ENCODE assay signal across 8 cellular contexts in genomic region chr16:1770328-1771071, GRCh38. TPM values are rescaled to one million over a fixed set of nuclear protein-coding genes. Genes with fewer than 3 reads are reported as not detected.
DNase-seq lines count a peak whose midpoint lies in the region; ATAC-seq and TF ChIP-seq lines count a peak whose summit lies in the region.

No MANE protein-coding gene starts in this region.

- peaks cover 21% of the 10 kb centered on the region for H3K4me1 ChIP-seq in CD8-positive, alpha-beta memory T cell (ENCODE audit: insufficient read depth, low read length)
- H3K4me1 ChIP-seq in duodenal mucosa (ENCODE audit: control insufficient read depth in 1 of 2, insufficient read depth in 2 of 2, low read length in 2 of 2): peaks cover 12 to 31% of the 10 kb centered on the region in 2 donors
- peaks cover 0 to 24% of the 10 kb centered on the region in 2 donors for H3K4me1 ChIP-seq in lung (ENCODE audit: control insufficient read depth in 2 of 2, insufficient read depth in 2 of 2, low read length in 2 of 2)

- H3K9me3 Mint-ChIP-seq in CD8-positive, alpha-beta memory T cell: no peaks in the 10 kb centered on the region
- H3K9me3 Mint-ChIP-seq in activated CD4-positive, alpha-beta T cell treated with anti-CD3 and anti-CD28 coated beads, Interleukin-2, amount 10 ng/mL, durations not matched to agents 24 days and 14 days: no peaks in the 10 kb centered on the region

- no peak for ATAC-seq in lung (ENCODE audit: insufficient read depth, low FRiP score)
- no peak for ATAC-seq in GM18861 (IDR thresholded peaks at IDR 0.05; ENCODE audit: unreplicated experiment)

- peaks cover 7% of the 10 kb centered on the region for H3K36me3 ChIP-seq in CD8-positive, alpha-beta memory T cell (ENCODE audit: insufficient read depth, low read length)
- H3K36me3 ChIP-seq in duodenal mucosa (ENCODE audit: control insufficient read depth in 1 of 2, insufficient read depth in 2 of 2, low read length in 2 of 2) (peaks cover 2 to 36% of the 10 kb centered on the region in 2 donors), lung (ENCODE audit: control insufficient read depth in 2 of 2, insufficient read depth in 2 of 2, low read length in 2 of 2) (peaks cover 6 to 40% of the 10 kb centered on the region in 2 donors)

- H3K36me3 Mint-ChIP-seq in CD8-positive, alpha-beta memory T cell: peaks cover 0 to 38% (median 0%) of the 10 kb centered on the region in 3 donors
- peaks cover 24% of the 10 kb centered on the region for H3K36me3 Mint-ChIP-seq in activated CD4-positive, alpha-beta T cell treated with anti-CD3 and anti-CD28 coated beads, Interleukin-2, amount 10 ng/mL, durations not matched to agents 24 days and 14 days (ENCODE audit: low read depth)

- intact Hi-C loops in activated CD4-positive, alpha-beta T cell treated with anti-CD3 and anti-CD28 coated beads, Interleukin-2, amount 10 ng/mL, durations not matched to agents 24 days and 14 days (cut with micrococcal nuclease): loop anchor here (1.0 to 5.0 kb wide), 5 partner anchors 54 to 295 kb away; partner anchors contain the start of genes CLCN7, MAPK8IP3 and MSRB1

- POLR2A ChIA-PET in CD8-positive, alpha-beta memory T cell (lab: Charles Lee): interaction anchor here (0.5 to 4.0 kb wide), 5 partner anchors 12 to 1088 kb away, joined by 3 to 52 read pairs (median 5); partner anchors contain the start of genes MAPK8IP3, NUBP2 and SPSB3

- H3K9me3 ChIP-seq in CD8-positive, alpha-beta memory T cell (ENCODE audit: low read length): no peaks in the 10 kb centered on the region
- H3K9me3 ChIP-seq in duodenal mucosa (ENCODE audit: control insufficient read depth in 1 of 2, low read length in 2 of 2): no peaks in the 10 kb centered on the region
- no peaks in the 10 kb centered on the region for H3K9me3 ChIP-seq in lung (ENCODE audit: control insufficient read depth in 2 of 2, insufficient read depth in 1 of 2, low read length in 1 of 2)

- H3K27ac Mint-ChIP-seq in CD8-positive, alpha-beta memory T cell: peak overlapping the region in 4 of 8 donors; percentile 50 to 86 (median 65)
- peak overlapping the region; percentile 74 for H3K27ac Mint-ChIP-seq in activated CD4-positive, alpha-beta T cell treated with anti-CD3 and anti-CD28 coated beads, Interleukin-2, amount 10 ng/mL, durations not matched to agents 24 days and 14 days

- H3K4me3 ChIP-seq in CD8-positive, alpha-beta memory T cell (ENCODE audit: low read length): peak overlapping the region; percentile 96
- H3K4me3 ChIP-seq in NB4 (ENCODE audit: low read depth, low read length) (peak overlapping the region; percentile 32), duodenal mucosa (ENCODE audit: low read depth in 1 of 2, low read length in 2 of 2) (peak overlapping the region; percentile 77 to 91), lung (peak overlapping the region; percentile 72)

- no peaks in the 10 kb centered on the region for H3K27me3 ChIP-seq in CD8-positive, alpha-beta memory T cell (ENCODE audit: insufficient read depth, low read length, poor library complexity, severe bottlenecking)
- H3K27me3 ChIP-seq in duodenal mucosa (ENCODE audit: control insufficient read depth in 1 of 2, insufficient read depth in 2 of 2, low read length in 2 of 2) (no peaks in the 10 kb centered on the region), lung (ENCODE audit: control insufficient read depth, insufficient read depth) (no peaks in the 10 kb centered on the region)

- TF ChIP-seq POLR2A in NB4 (IDR thresholded peaks at IDR 0.05; ENCODE audit: extremely low read depth, insufficient read length): no peak

- no peak overlapping the region for H3K27ac ChIP-seq in CD8-positive, alpha-beta memory T cell (ENCODE audit: low read depth, low read length)
- H3K27ac ChIP-seq in duodenal mucosa (ENCODE audit: low read depth, low read length): peak overlapping the region; percentile 42
- H3K27ac ChIP-seq in lung (ENCODE audit: low read depth in 1 of 2, low read length in 1 of 2): peak overlapping the region; percentile 17 to 68

- H3K9ac ChIP-seq in duodenal mucosa (ENCODE audit: low read depth in 1 of 2, low read length in 2 of 2): peak overlapping the region; percentile 57 to 59

- peak overlapping the region; percentile 73 to 98 (median 84) for H3K4me3 Mint-ChIP-seq in CD8-positive, alpha-beta memory T cell
- peak overlapping the region; percentile 93 for H3K4me3 Mint-ChIP-seq in activated CD4-positive, alpha-beta T cell treated with anti-CD3 and anti-CD28 coated beads, Interleukin-2, amount 10 ng/mL, durations not matched to agents 24 days and 14 days

- CTCF ChIA-PET in CD8-positive, alpha-beta memory T cell (lab: Charles Lee): interaction anchor here (1.6 to 1.8 kb wide), 2 partner anchors 12 to 65 kb away, joined by 4 to 6 read pairs; partner anchors contain the start of genes MAPK8IP3, NUBP2 and SPSB3

- TF ChIP-seq CTCF in NB4 (IDR thresholded peaks at IDR 0.05; ENCODE audit: low read depth, low read length) (no peak), lung (IDR thresholded peaks at IDR 0.05; ENCODE audit: control extremely low read depth, extremely low read depth) (no peak)

- 13 to 27% methylated on average over 61 to 69 of the region's 69 CpGs for WGBS in lung, 2 donors

- peak in 4 of 5 donors; percentile 41 to 66 (median 50) for DNase-seq in CD8-positive, alpha-beta memory T cell
- DNase-seq in NB4 (ENCODE audit: low read depth) (no peak), lung (ENCODE audit: low spot score) (peak; percentile 59), glomerular visceral epithelial cell (ENCODE audit: extremely low spot score) (no peak)
- peak; percentile 83 for DNase-seq in activated CD4-positive, alpha-beta T cell treated with anti-CD3 and anti-CD28 coated beads, Interleukin-2, amount 10 ng/mL, durations not matched to agents 24 days and 14 days
- peak; percentile 49 for DNase-seq in stimulated activated CD8-positive, alpha-beta memory T cell treated with anti-CD3 and anti-CD28 coated beads, Interleukin-4, amount 100 ng/mL, for 24 hours (ENCODE audit: low read depth)

- H3K27me3 Mint-ChIP-seq in CD8-positive, alpha-beta memory T cell: no peaks in the 10 kb centered on the region
- no peaks in the 10 kb centered on the region for H3K27me3 Mint-ChIP-seq in activated CD4-positive, alpha-beta T cell treated with anti-CD3 and anti-CD28 coated beads, Interleukin-2, amount 10 ng/mL, durations not matched to agents 24 days and 14 days

- H3K4me1 Mint-ChIP-seq in CD8-positive, alpha-beta memory T cell: peaks cover 8 to 30% (median 18%) of the 10 kb centered on the region in 3 donors
- peaks cover 10% of the 10 kb centered on the region for H3K4me1 Mint-ChIP-seq in activated CD4-positive, alpha-beta T cell treated with anti-CD3 and anti-CD28 coated beads, Interleukin-2, amount 10 ng/mL, durations not matched to agents 24 days and 14 days

RNA-seq across cellular contexts. Expression of gene NME3, which starts 0.8 kb away (rescaled TPM):
- total RNA-seq in CD8-positive, alpha-beta memory T cell: 10 to 100 TPM; 33.5 to 36.5 TPM
- 71.4 TPM for polyA plus RNA-seq in CD8-positive, alpha-beta memory T cell
- 46.3 and 50.0 TPM in 2 replicates for total RNA-seq in activated CD4-positive, alpha-beta T cell treated with anti-CD3 and anti-CD28 coated beads, Interleukin-2, amount 10 ng/mL, durations not matched to agents 24 days and 14 days
- 10 to 100 TPM; 25.1 to 66.1 TPM for total RNA-seq in lung
- polyA plus RNA-seq in lung: 100 to 1,000 TPM in 1 of 2 donors, 10 to 100 TPM in 1; 67.6 to 197 TPM

RNA-seq across cellular contexts. Expression of gene EME2, which starts 2.1 kb away (rescaled TPM):
- total RNA-seq in CD8-positive, alpha-beta memory T cell: 10 to 100 TPM; 21.0 to 21.6 TPM
- 1.6 TPM for polyA plus RNA-seq in CD8-positive, alpha-beta memory T cell
- 28.2 and 30.0 TPM in 2 replicates for total RNA-seq in activated CD4-positive, alpha-beta T cell treated with anti-CD3 and anti-CD28 coated beads, Interleukin-2, amount 10 ng/mL, durations not matched to agents 24 days and 14 days
- total RNA-seq in lung: 10 to 100 TPM; 10.0 to 30.2 TPM
- 1 to 10 TPM; 8.6 to 9.5 TPM for polyA plus RNA-seq in lung

RNA-seq across cellular contexts. Expression of gene MRPS34, which starts 2.4 kb away (rescaled TPM):
- 100 to 1,000 TPM; 172 to 176 TPM for total RNA-seq in CD8-positive, alpha-beta memory T cell
- 155 TPM for polyA plus RNA-seq in CD8-positive, alpha-beta memory T cell
- 201 and 207 TPM in 2 replicates for total RNA-seq in activated CD4-positive, alpha-beta T cell treated with anti-CD3 and anti-CD28 coated beads, Interleukin-2, amount 10 ng/mL, durations not matched to agents 24 days and 14 days
- 10 to 100 TPM; 40.1 to 90.7 TPM for total RNA-seq in lung
- 100 to 1,000 TPM; 110 TPM for polyA plus RNA-seq in lung

RNA-seq across cellular contexts. Expression of gene SPSB3, which starts 11.9 kb away (rescaled TPM):
- total RNA-seq in CD8-positive, alpha-beta memory T cell: 10 to 100 TPM; 30.6 to 31.5 TPM
- 63.9 TPM for polyA plus RNA-seq in CD8-positive, alpha-beta memory T cell
- total RNA-seq in activated CD4-positive, alpha-beta T cell treated with anti-CD3 and anti-CD28 coated beads, Interleukin-2, amount 10 ng/mL, durations not matched to agents 24 days and 14 days: 24.6 and 24.9 TPM in 2 replicates
- 10 to 100 TPM; 39.8 to 55.3 TPM for total RNA-seq in lung
- 10 to 100 TPM; 46.5 to 76.1 TPM for polyA plus RNA-seq in lung

RNA-seq across cellular contexts. Expression of gene NUBP2, which starts 12.3 kb away (rescaled TPM):
- 10 to 100 TPM; 73.9 to 82.8 TPM for total RNA-seq in CD8-positive, alpha-beta memory T cell
- polyA plus RNA-seq in CD8-positive, alpha-beta memory T cell: 96.6 TPM
- 77.4 and 81.1 TPM in 2 replicates for total RNA-seq in activated CD4-positive, alpha-beta T cell treated with anti-CD3 and anti-CD28 coated beads, Interleukin-2, amount 10 ng/mL, durations not matched to agents 24 days and 14 days
- 10 to 100 TPM; 38.9 to 64.2 TPM for total RNA-seq in lung
- polyA plus RNA-seq in lung: 10 to 100 TPM; 67.1 to 70.2 TPM

Comparison
In these comparisons a context has a peak if more than half of its experiments do, and no peak if none do; other contexts are left out.
1. DNase-seq: peak in CD8-positive, alpha-beta memory T cell (4 of 5), activated CD4-positive, alpha-beta T cell treated with anti-CD3 and anti-CD28 coated beads, Interleukin-2, amount 10 ng/mL, durations not matched to agents 24 days and 14 days (single experiment), lung (single experiment) and stimulated activated CD8-positive, alpha-beta memory T cell treated with anti-CD3 and anti-CD28 coated beads, Interleukin-4, amount 100 ng/mL, for 24 hours (single experiment); none in NB4 (single experiment) and glomerular visceral epithelial cell (single experiment).
2. H3K4me3 ChIP-seq: peak in every context shown above with its lines; median percentile 96 in CD8-positive, alpha-beta memory T cell; 84 in duodenal mucosa; 72 in lung; 32 in NB4.